ENCODE assay signal across 22 cellular contexts in the genomic region with DNA sequence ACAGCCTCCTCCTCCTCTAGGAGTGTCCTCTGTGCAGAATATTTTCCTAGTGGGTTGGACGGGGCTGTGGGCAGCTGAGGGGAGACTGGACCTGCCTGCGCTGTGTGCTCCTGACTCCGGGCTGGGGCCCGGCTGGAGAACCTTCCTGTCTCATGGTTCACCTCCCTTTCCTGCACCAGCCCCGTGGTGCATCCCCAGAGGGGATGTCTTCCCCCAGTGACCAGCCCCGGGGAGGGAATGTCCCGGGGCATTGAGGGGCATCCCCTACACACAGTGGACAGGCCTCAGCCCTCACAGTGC. TPM values are rescaled to one million over a fixed set of nuclear protein-coding genes. Genes with fewer than 3 reads are reported as not detected.
DNase-seq lines count a peak whose midpoint lies in the region; ATAC-seq and TF ChIP-seq lines count a peak whose summit lies in the region.
"Had no signal": no experiment of that assay in that cellular context is flagged by ENCODE, and none has a peak within 500 bp of the region (broad histone marks: within the 10 kb centered on the region; RNA-seq: fewer than 3 reads in every experiment).

No MANE protein-coding gene starts in this region.

- H3K27ac Mint-ChIP-seq in activated CD8-positive, alpha-beta T cell treated with anti-CD3 and anti-CD28 coated beads, Interleukin-2, amount 10 ng/mL, durations not matched to agents 7 days and 5 days = no peak overlapping the region

- TF ChIP-seq CTCF in heart right ventricle (IDR thresholded peaks at IDR 0.05) (no peak), mammary epithelial cell (conservative IDR thresholded peaks at IDR 0.05 in 1 of 2, IDR thresholded peaks at IDR 0.05 in 1 of 2; ENCODE audit: extremely low read depth in 1 of 2, insufficient read depth in 1 of 2, low read depth in 1 of 2, low read length in 2 of 2) (no peak)

- no peak overlapping the region for H3K4me3 Mint-ChIP-seq in activated CD8-positive, alpha-beta T cell treated with anti-CD3 and anti-CD28 coated beads, Interleukin-2, amount 10 ng/mL, durations not matched to agents 7 days and 5 days

- peak overlapping the region; percentile 25 for H2AFZ ChIP-seq in mammary epithelial cell (ENCODE audit: low read depth, low read length)

- dilution Hi-C loops in mammary epithelial cell (cut with HindIII; ENCODE audit: low sequenced_read_pairs) = no loop called here

- no peaks in the 10 kb centered on the region for H3K79me2 ChIP-seq in mammary epithelial cell (ENCODE audit: insufficient read depth, low read length)

- peaks cover 15% of the 10 kb centered on the region for H3K27me3 Mint-ChIP-seq in activated CD8-positive, alpha-beta T cell treated with anti-CD3 and anti-CD28 coated beads, Interleukin-2, amount 10 ng/mL, durations not matched to agents 7 days and 5 days (ENCODE audit: low read depth)

- peaks cover 1% of the 10 kb centered on the region for H3K9me3 Mint-ChIP-seq in activated CD8-positive, alpha-beta T cell treated with anti-CD3 and anti-CD28 coated beads, Interleukin-2, amount 10 ng/mL, durations not matched to agents 7 days and 5 days (ENCODE audit: insufficient read depth)

- no peak overlapping the region for H3K9ac ChIP-seq in mammary epithelial cell (ENCODE audit: insufficient read depth, low read length)
- H3K9ac ChIP-seq: KMS-11 had no signal

- no peaks in the 10 kb centered on the region for H3K36me3 Mint-ChIP-seq in activated CD8-positive, alpha-beta T cell treated with anti-CD3 and anti-CD28 coated beads, Interleukin-2, amount 10 ng/mL, durations not matched to agents 7 days and 5 days (ENCODE audit: low read depth)

- H3K4me3 ChIP-seq in heart right ventricle (no peak overlapping the region), mammary epithelial cell (replicated peaks in 1 of 3; ENCODE audit: insufficient read depth in 1 of 3, low read depth in 2 of 3, low read length in 3 of 3) (no peak overlapping the region)
- H3K4me3 ChIP-seq: GM12878, SK-N-MC had no signal

- in situ Hi-C loops in mammary epithelial cell (cut with MboI; ENCODE audit: low sequenced_read_pairs in 2 of 2) = no loop called here

- H3K27ac ChIP-seq in heart right ventricle (no peak overlapping the region), mammary epithelial cell (ENCODE audit: insufficient read depth, low read depth, low read length) (no peak overlapping the region), substantia nigra (ENCODE audit: low read depth, low read length, poor library complexity, severe bottlenecking) (no peak overlapping the region)
- H3K27ac ChIP-seq: HL-60, KMS-11, SK-N-MC had no signal

- CTCF ChIA-PET in mammary epithelial cell (lab: Charles Lee; ENCODE audit: low non-redundant PET) = no interaction called here
- CTCF ChIA-PET in activated CD8-positive, alpha-beta T cell treated with anti-CD3 and anti-CD28 coated beads, Interleukin-2, amount 10 ng/mL, durations not matched to agents 7 days and 5 days (lab: Charles Lee) = no interaction called here

- H3K4me1 Mint-ChIP-seq in activated CD8-positive, alpha-beta T cell treated with anti-CD3 and anti-CD28 coated beads, Interleukin-2, amount 10 ng/mL, durations not matched to agents 7 days and 5 days (ENCODE audit: low read depth) = no peaks in the 10 kb centered on the region

- H3K9me3 ChIP-seq in heart right ventricle = peaks cover 0 to 15% (median 6%) of the 10 kb centered on the region in 11 donors
- H3K9me3 ChIP-seq in mammary epithelial cell (replicated peaks; ENCODE audit: insufficient read depth, low read length) = peaks cover 6% of the 10 kb centered on the region

- no TSS peak for BruUV-seq in mammary epithelial cell (replicated peaks; lab: Mats Ljungman, UMichigan)

- WGBS in heart right ventricle, 2 donors = 85 to 90% methylated on average over 7 of the region's 7 CpGs
- 100% methylated on average over 3 of the region's 7 CpGs for WGBS in mammary epithelial cell (ENCODE audit: low coverage, missing lambda C conversion rate)

- H3K36me3 ChIP-seq in heart right ventricle (no peaks in the 10 kb centered on the region), mammary epithelial cell (ENCODE audit: insufficient read depth, low read length) (no peaks in the 10 kb centered on the region)

- POLR2A ChIA-PET in activated CD8-positive, alpha-beta T cell treated with anti-CD3 and anti-CD28 coated beads, Interleukin-2, amount 10 ng/mL, durations not matched to agents 7 days and 5 days (lab: Charles Lee) = no interaction called here

- DNase-seq in left cardiac atrium (peak; percentile 6), heart right ventricle (no peak), mammary epithelial cell (no peak), posterior vena cava (ENCODE audit: low spot score) (peak; percentile 58), substantia nigra (lab: John Stamatoyannopoulos, UW) (no peak), DMS79 treated with DMSO at 0.1 percent for 48 hours (lab: John Stamatoyannopoulos, UW) (no peak)
- no peak for DNase-seq in activated CD8-positive, alpha-beta T cell treated with anti-CD3 and anti-CD28 coated beads, Interleukin-2, amount 10 ng/mL, durations not matched to agents 7 days and 5 days
- DNase-seq: DMS79, MV-4-11, NCI-H1105 treated with DMSO at 0.1 percent for 48 hours, NCI-H1694, NCI-H2081, NCI-H2171, NCI-H524 treated with DMSO at 0.1 percent for 48 hours, NCI-H82, SHP77 treated with DMSO at 0.1 percent for 48 hours had no signal

- no peak overlapping the region for H3K4me2 ChIP-seq in mammary epithelial cell (ENCODE audit: insufficient read depth, low read depth, low read length)
- H3K4me2 ChIP-seq: KMS-11 had no signal

- ATAC-seq in left cardiac atrium (no peak), heart right ventricle (no peak), HG02981 (IDR thresholded peaks at IDR 0.05; ENCODE audit: unreplicated experiment) (no peak)
- no peak for ATAC-seq in activated CD8-positive, alpha-beta T cell treated with anti-CD3 and anti-CD28 coated beads, Interleukin-2, amount 10 ng/mL, durations not matched to agents 7 days and 5 days
- ATAC-seq: GM12878 had no signal

- H3K27me3 ChIP-seq in heart right ventricle = peaks cover 0 to 19% (median 16%) of the 10 kb centered on the region in 7 donors
- H3K27me3 ChIP-seq in mammary epithelial cell (ENCODE audit: insufficient read depth, low read length) = no peaks in the 10 kb centered on the region

- H3K4me1 ChIP-seq in heart right ventricle = no peaks in the 10 kb centered on the region
- peaks cover 11% of the 10 kb centered on the region for H3K4me1 ChIP-seq in mammary epithelial cell (ENCODE audit: insufficient read depth, low read length)

- no peaks in the 10 kb centered on the region for H4K20me1 ChIP-seq in mammary epithelial cell (ENCODE audit: insufficient read depth, low read length)

- intact Hi-C loops in left cardiac atrium (cut with DNase I) (no loop called here), heart right ventricle (cut with DNase I) (no loop called here), mammary epithelial cell (cut with micrococcal nuclease) (no loop called here), posterior vena cava (cut with DNase I) (no loop called here)

RNA-seq across cellular contexts. Expression of a gene that starts 51.9 kb away (rescaled TPM):
- total RNA-seq in left cardiac atrium = not detected
- total RNA-seq in heart right ventricle = under 1 TPM in 3 of 10 donors, not detected in 7; 0.11 to 0.24 (median 0.14) TPM
- under 1 TPM in 1 of 2 donors, not detected in 1; 0.06 TPM for polyA plus RNA-seq in heart right ventricle
- total RNA-seq in mammary epithelial cell = 10 to 100 TPM in 1 of 2 donors, 1 to 10 TPM in 1; 2.7 to 21.3 TPM
- polyA plus RNA-seq in mammary epithelial cell = 9.2 TPM
- polyA minus RNA-seq in mammary epithelial cell = 0.57 TPM
- under 1 TPM; 0.81 to 0.97 TPM for total RNA-seq in posterior vena cava
- not detected for total RNA-seq in activated CD8-positive, alpha-beta T cell treated with anti-CD3 and anti-CD28 coated beads, Interleukin-2, amount 10 ng/mL, durations not matched to agents 7 days and 5 days
- total RNA-seq: RPMI7951 had no signal

Comparison
In these comparisons a context has a peak if more than half of its experiments do, and no peak if none do; other contexts are left out.
1. DNase-seq: peak in left cardiac atrium (single experiment) and posterior vena cava (single experiment); none in heart right ventricle (0 of 2), mammary epithelial cell (single experiment), substantia nigra (0 of 49), DMS79 treated with DMSO at 0.1 percent for 48 hours (single experiment) and activated CD8-positive, alpha-beta T cell treated with anti-CD3 and anti-CD28 coated beads, Interleukin-2, amount 10 ng/mL, durations not matched to agents 7 days and 5 days (single experiment).